Comparison of ENCODE assay signal across 8 cellular contexts in genomic region chr2:30360533-30360932, GRCh38.
DNase-seq lines count a peak whose midpoint lies in the region; ATAC-seq and TF ChIP-seq lines count a peak whose summit lies in the region.
"Not testable (repeated sequence)": the region's sequence is repeated elsewhere in the genome, so short reads cannot be mapped to it uniquely, and the experiment has no call there.

No MANE protein-coding gene starts in this region.

- H3K4me3 ChIP-seq in CD4-positive, alpha-beta memory T cell (ENCODE audit: low read length in 2 of 2); ascending aorta; gastroesophageal sphincter; left lung; sigmoid colon; tibial artery: not testable (repeated sequence)

- not testable (repeated sequence) for H3K27me3 ChIP-seq in CD4-positive, alpha-beta memory T cell (ENCODE audit: insufficient read depth, low read length); ascending aorta; gastroesophageal sphincter; left lung; sigmoid colon; tibial artery

- not testable (repeated sequence) for TF ChIP-seq CTCF in ascending aorta (IDR thresholded peaks at IDR 0.05); gastroesophageal sphincter (IDR thresholded peaks at IDR 0.05); left lung (IDR thresholded peaks at IDR 0.05); sigmoid colon (IDR thresholded peaks at IDR 0.05); tibial artery (IDR thresholded peaks at IDR 0.05)

- not testable (repeated sequence) for DNase-seq in CD4-positive, alpha-beta memory T cell; ascending aorta (ENCODE audit: low spot score in 2 of 2); left lung; naive thymus-derived CD8-positive, alpha-beta T cell; sigmoid colon
- DNase-seq in activated CD8-positive, alpha-beta memory T cell treated with anti-CD3 and anti-CD28 coated beads for 24 hours, result peak; percentile 53
- DNase-seq in tibial artery, result peak in 1 of 2 donors; percentile 60

- TF ChIP-seq POLR2A in gastroesophageal sphincter (IDR thresholded peaks at IDR 0.05); sigmoid colon (IDR thresholded peaks at IDR 0.05): not testable (repeated sequence)

- peaks cover 13 to 28% (median 18%) of the 10 kb centered on the region in 4 donors for H3K4me1 Mint-ChIP-seq in CD4-positive, alpha-beta memory T cell
- H3K4me1 Mint-ChIP-seq in naive thymus-derived CD8-positive, alpha-beta T cell, result peaks cover 26 to 58% (median 52%) of the 10 kb centered on the region in 4 donors

- TF ChIP-seq EP300 in gastroesophageal sphincter (IDR thresholded peaks at IDR 0.05); sigmoid colon (IDR thresholded peaks at IDR 0.05): not testable (repeated sequence)

- CTCF ChIA-PET in CD4-positive, alpha-beta memory T cell (lab: Charles Lee; ENCODE audit: partially characterized antibody), result interaction anchor here (1.9 kb wide), 1 partner anchor 26 kb away, joined by 7 read pairs; no protein-coding TSS in a partner anchor

- H3K36me3 Mint-ChIP-seq in CD4-positive, alpha-beta memory T cell; naive thymus-derived CD8-positive, alpha-beta T cell: not testable (repeated sequence)

- not testable (repeated sequence) for H3K27me3 Mint-ChIP-seq in CD4-positive, alpha-beta memory T cell; naive thymus-derived CD8-positive, alpha-beta T cell

- not testable (repeated sequence) for H3K27ac ChIP-seq in CD4-positive, alpha-beta memory T cell (ENCODE audit: low read depth, low read length)
- H3K27ac ChIP-seq in ascending aorta (peak overlapping the region; percentile 81 to 86), gastroesophageal sphincter (peak overlapping the region; percentile 66 to 90 (median 87)), left lung (peak overlapping the region; percentile 13 to 55), sigmoid colon (peak overlapping the region; percentile 74 to 88 (median 82)), tibial artery (peak overlapping the region; percentile 85 to 86)

- H3K27ac Mint-ChIP-seq in CD4-positive, alpha-beta memory T cell, result peak overlapping the region in 4 of 7 donors; percentile 20 to 82 (median 52)
- peak overlapping the region in 9 of 10 donors; percentile 79 to 94 (median 85) for H3K27ac Mint-ChIP-seq in naive thymus-derived CD8-positive, alpha-beta T cell

- H3K36me3 ChIP-seq in CD4-positive, alpha-beta memory T cell (ENCODE audit: insufficient read depth, low read length); ascending aorta; gastroesophageal sphincter; left lung; sigmoid colon; tibial artery: not testable (repeated sequence)

- H3K9me3 ChIP-seq in CD4-positive, alpha-beta memory T cell (ENCODE audit: control insufficient read depth in 1 of 2, low read length in 2 of 2); ascending aorta; gastroesophageal sphincter; left lung; sigmoid colon; tibial artery: not testable (repeated sequence)

- POLR2A ChIA-PET in CD4-positive, alpha-beta memory T cell (lab: Charles Lee; ENCODE audit: partially characterized antibody), result interaction anchor here (1.3 to 1.6 kb wide), 3 partner anchors 24 to 62 kb away, joined by 4 to 5 read pairs (median 4); no protein-coding TSS in a partner anchor
- POLR2A ChIA-PET in naive thymus-derived CD8-positive, alpha-beta T cell (lab: Charles Lee), result interaction anchor here (0.6 to 4.9 kb wide), 7 partner anchors 9 to 129 kb away, joined by 3 to 32 read pairs (median 4); partner anchors contain the start of gene LBH

- H3K9me3 Mint-ChIP-seq in CD4-positive, alpha-beta memory T cell; naive thymus-derived CD8-positive, alpha-beta T cell: not testable (repeated sequence)

- not testable (repeated sequence) for H3K4me3 Mint-ChIP-seq in CD4-positive, alpha-beta memory T cell
- H3K4me3 Mint-ChIP-seq in naive thymus-derived CD8-positive, alpha-beta T cell, result peak overlapping the region in 4 of 10 donors; percentile 8 to 62 (median 29)

- ATAC-seq in gastroesophageal sphincter; left lung; naive thymus-derived CD8-positive, alpha-beta T cell: not testable (repeated sequence)

- 95% methylated on average over 3 of the region's 10 CpGs; no CpG with 5 or more reads in 1 of the 2 donors for WGBS in gastroesophageal sphincter (ENCODE audit: low coverage in 1 of 2), 2 donors
- WGBS in sigmoid colon, 2 donors, result 83 to 84% methylated on average over 10 of the region's 10 CpGs

- H3K4me1 ChIP-seq in CD4-positive, alpha-beta memory T cell (ENCODE audit: insufficient read depth, low read length), result peaks cover 19% of the 10 kb centered on the region
- H3K4me1 ChIP-seq in ascending aorta (peaks cover 18 to 44% of the 10 kb centered on the region in 2 donors), gastroesophageal sphincter (peaks cover 3 to 50% (median 39%) of the 10 kb centered on the region in 3 donors), left lung (peaks cover 10 to 15% of the 10 kb centered on the region in 2 donors), sigmoid colon (peaks cover 0 to 44% (median 34%) of the 10 kb centered on the region in 4 donors), tibial artery (peaks cover 7 to 60% (median 46%) of the 10 kb centered on the region in 4 donors)

- intact Hi-C loops in CD4-positive, alpha-beta memory T cell (cut with micrococcal nuclease); left lung (cut with DNase I): not testable (repeated sequence)
- intact Hi-C loops in ascending aorta (cut with DNase I), result loop anchor here (5.0 kb wide), 4 partner anchors 87 to 143 kb away; partner anchors contain the start of gene LCLAT1
- intact Hi-C loops in sigmoid colon (cut with DNase I), result loop anchor here (5.0 kb wide), 1 partner anchor 42 kb away; no protein-coding TSS in a partner anchor
- intact Hi-C loops in tibial artery (cut with DNase I; ENCODE audit: low total_unique reads), result loop anchor here (10.0 kb wide), 2 partner anchors 64 to 136 kb away; no protein-coding TSS in a partner anchor
